21 cellular contexts compared by ENCODE assay signal in genomic region chr2:44918095-44918775, GRCh38. TPM values are rescaled to one million over a fixed set of nuclear protein-coding genes. Genes with fewer than 3 reads are reported as not detected.
A peak's percentile ranks its signal among the peaks of the same experiment; 100 is the strongest.
DNase-seq lines count a peak whose midpoint lies in the region; ATAC-seq, FAIRE-seq and TF ChIP-seq lines count a peak whose summit lies in the region.
"Had no signal": no experiment of that assay in that cellular context is flagged by ENCODE, and none has a peak within 500 bp of the region (broad histone marks: within the 10 kb centered on the region; RNA-seq: fewer than 3 reads in every experiment).

No MANE protein-coding gene starts in this region.

- in situ Hi-C loops in GM12878 (cut with MboI): no loop called here

- no peak overlapping the region for H2BK5ac ChIP-seq in H9 (ENCODE audit: insufficient read length, low read length)

- no peak overlapping the region for H3K27ac Mint-ChIP-seq in stimulated activated naive CD8-positive, alpha-beta T cell treated with anti-CD3 and anti-CD28 coated beads, Interleukin-15, amount 100 ng/mL, for 72 hours
- no peak overlapping the region for H3K27ac Mint-ChIP-seq in H9
- H3K27ac Mint-ChIP-seq: activated B cell treated with CpG ODN at 0.5 μM for 24 hours, HFFc6 had no signal

- H3K9me3 Mint-ChIP-seq in stimulated activated naive CD8-positive, alpha-beta T cell treated with anti-CD3 and anti-CD28 coated beads, Interleukin-15, amount 100 ng/mL, for 72 hours: no peaks in the 10 kb centered on the region
- no peaks in the 10 kb centered on the region for H3K9me3 Mint-ChIP-seq in H9
- H3K9me3 Mint-ChIP-seq: activated B cell treated with CpG ODN at 0.5 μM for 24 hours, HFFc6 had no signal

- H3K79me2 ChIP-seq in GM12878 (ENCODE audit: control insufficient read depth, insufficient read depth, low read length) (no peaks in the 10 kb centered on the region), H9 (ENCODE audit: insufficient read depth, low read length) (no peaks in the 10 kb centered on the region)

- H4K8ac ChIP-seq in H9 (replicated peaks; ENCODE audit: insufficient read length, low read depth, low read length): no peak overlapping the region

- H3K18ac ChIP-seq in H9 (ENCODE audit: insufficient read length, low read depth, low read length): no peak overlapping the region

- no peaks in the 10 kb centered on the region; a peak in 1 of 7 replicates for H3K36me3 Mint-ChIP-seq in H9 (ENCODE audit: insufficient read depth in 1 of 3, low read depth in 3 of 3)

- H3K4me3 Mint-ChIP-seq in stimulated activated naive CD8-positive, alpha-beta T cell treated with anti-CD3 and anti-CD28 coated beads, Interleukin-15, amount 100 ng/mL, for 72 hours: no peak overlapping the region
- no peak overlapping the region for H3K4me3 Mint-ChIP-seq in H9
- H3K4me3 Mint-ChIP-seq: activated B cell treated with CpG ODN at 0.5 μM for 24 hours, HFFc6 had no signal

- H2BK12ac ChIP-seq in H9 (ENCODE audit: insufficient read length, low read depth, low read length): no peak overlapping the region

- no peak for TF ChIP-seq RAD21 in GM12878 (IDR thresholded peaks at IDR 0.05; ENCODE audit: insufficient read depth, low read depth, low read length)

- no peak overlapping the region for H3K4me2 ChIP-seq in GM12878 (ENCODE audit: control insufficient read depth, insufficient read depth)
- no peak overlapping the region for H3K4me2 ChIP-seq in H9 (ENCODE audit: insufficient read depth, insufficient read length, low read length)

- H3K36me3 ChIP-seq in MG63 (no peaks in the 10 kb centered on the region), GM12878 (ENCODE audit: control insufficient read depth in 2 of 2, insufficient read depth in 2 of 2, low read length in 1 of 2) (no peaks in the 10 kb centered on the region), SJCRH30 (no peaks in the 10 kb centered on the region)
- H3K36me3 ChIP-seq: pancreas had no signal

- H3K9ac ChIP-seq in GM12878 (ENCODE audit: control insufficient read depth, insufficient read depth, low read length): no peak overlapping the region
- no peak overlapping the region for H3K9ac ChIP-seq in H9 (ENCODE audit: extremely low read depth, insufficient read length, low read length)

- no peak overlapping the region for H3K4ac ChIP-seq in H9 (ENCODE audit: low read depth, low read length)

- no peak overlapping the region for H2BK20ac ChIP-seq in H9 (ENCODE audit: low read depth, low read length, poor library complexity, severe bottlenecking)

- intact Hi-C loops in GM12878 (cut with micrococcal nuclease; ENCODE audit: unreplicated experiment): no loop called here

- CTCF ChIA-PET in GM12878 (lab: Yijun Ruan, JAX): interaction anchor here (0.7 to 0.9 kb wide), 4 partner anchors 36 to 577 kb away, joined by 3 read pairs; no protein-coding TSS in a partner anchor

- no TSS peak for BruUV-seq in GM12878 (replicated peaks; lab: Mats Ljungman, UMichigan)

- TF ChIP-seq CTCF in GM12878 (IDR thresholded peaks at IDR 0.05 in 2 of 3, conservative IDR thresholded peaks at IDR 0.05 in 1 of 3; ENCODE audit: control insufficient read depth in 2 of 3, extremely low read depth in 1 of 3, insufficient read depth in 1 of 3, low read depth in 3 of 3, low read length in 3 of 3) (no peak), H9 (conservative IDR thresholded peaks at IDR 0.05) (no peak)

- H3K14ac ChIP-seq in H9 (ENCODE audit: insufficient read depth, low read length): no peak overlapping the region

- H4K20me1 ChIP-seq in GM12878 (ENCODE audit: control insufficient read depth, insufficient read depth) (no peaks in the 10 kb centered on the region), H9 (ENCODE audit: control insufficient read depth, insufficient read depth, insufficient read length) (no peaks in the 10 kb centered on the region)

- H3K23me2 ChIP-seq in H9 (ENCODE audit: insufficient read length, low read depth, low read length, poor library complexity, severe bottlenecking): no peaks in the 10 kb centered on the region

- no peak for FAIRE-seq in GM12878 (lab: Jason Lieb, UNC)
- FAIRE-seq: HepG2, islet of Langerhans, pancreas had no signal

- no peak for DNase-seq in stimulated activated naive CD8-positive, alpha-beta T cell treated with anti-CD3 and anti-CD28 coated beads, Interleukin-15, amount 100 ng/mL, for 72 hours
- no peak for DNase-seq in stimulated activated naive CD8-positive, alpha-beta T cell treated with anti-CD3 and anti-CD28 coated beads, Interleukin-15, Interleukin-2, amounts not matched to agents 100 U/mL and 50 U/mL, for 24 hours
- peak; percentile 42 for DNase-seq in MG63
- DNase-seq in GM12878 (ENCODE audit: low read depth, low spot score): peak; percentile 15
- DNase-seq in stimulated activated CD8-positive, alpha-beta memory T cell treated with anti-CD3 and anti-CD28 coated beads, Interleukin-4, amount 100 ng/mL, for 48 hours: no peak
- DNase-seq in SJCRH30: no peak
- DNase-seq in H9: no peak
- DNase-seq: activated B cell treated with CpG ODN at 0.5 μM for 24 hours, aorta, DMS 273 treated with DMSO at 0.1 percent for 48 hours, foreskin melanocyte, HFFc6, NCI-H1436, NCI-H526, pancreas had no signal

- RAD21 ChIA-PET in GM12878 (lab: Charles Lee; ENCODE audit: unreplicated experiment): interaction anchor here (0.8 kb wide), 1 partner anchor 139 kb away, joined by 3 read pairs; no protein-coding TSS in a partner anchor

- no peak overlapping the region for H3K23ac ChIP-seq in H9 (ENCODE audit: insufficient read length, low read depth, low read length)

- H2BK120ac ChIP-seq in H9 (ENCODE audit: low read depth, low read length, poor library complexity, severe bottlenecking): no peak overlapping the region

- no peak for TF ChIP-seq EP300 in GM12878 (IDR thresholded peaks at IDR 0.05; ENCODE audit: borderline replicate concordance in 1 of 2, control insufficient read depth in 1 of 2, low read depth in 2 of 2, low read length in 2 of 2)

- peak; percentile 28 for ATAC-seq in stimulated activated naive CD8-positive, alpha-beta T cell treated with anti-CD3 and anti-CD28 coated beads, Interleukin-15, amount 100 ng/mL, for 72 hours
- ATAC-seq in stimulated activated naive CD8-positive, alpha-beta T cell treated with anti-CD3 and anti-CD28 coated beads, Interleukin-15, Interleukin-2, amounts not matched to agents 100 U/mL and 50 U/mL, for 24 hours: no peak
- peak; percentile 86 for ATAC-seq in GM12878
- no peak for ATAC-seq in GM21526 (IDR thresholded peaks at IDR 0.05; ENCODE audit: low FRiP score, unreplicated experiment)
- ATAC-seq: HepG2, pancreas had no signal

- H3T11ph ChIP-seq in H9 (ENCODE audit: low read length): no peak overlapping the region

- no peak overlapping the region for H2BK15ac ChIP-seq in H9 (ENCODE audit: low read depth, low read length)

- H3K4me1 Mint-ChIP-seq in stimulated activated naive CD8-positive, alpha-beta T cell treated with anti-CD3 and anti-CD28 coated beads, Interleukin-15, amount 100 ng/mL, for 72 hours: no peaks in the 10 kb centered on the region
- H3K4me1 Mint-ChIP-seq in H9: peaks cover 14% of the 10 kb centered on the region in 2 experiments
- H3K4me1 Mint-ChIP-seq: activated B cell treated with CpG ODN at 0.5 μM for 24 hours had no signal

- H3K4me3 ChIP-seq in MG63: no peak overlapping the region
- H3K4me3 ChIP-seq in GM12878: no peak overlapping the region
- no peak overlapping the region for H3K4me3 ChIP-seq in SJCRH30
- H3K4me3 ChIP-seq: pancreas, SK-N-MC had no signal

- no peak overlapping the region for H2AFZ ChIP-seq in GM12878 (ENCODE audit: control insufficient read depth, low read depth, low read length)
- H2AFZ ChIP-seq in H9 (ENCODE audit: low read length): no peak overlapping the region

- 0% methylated on average over 4 of the region's 4 CpGs for WGBS in GM12878 (ENCODE audit: insufficient coverage, insufficient replicate concordance, low lambda C conversion rate, missing lambda C conversion rate)
- 100% methylated on average over 1 of the region's 4 CpGs for WGBS in H9 (ENCODE audit: extremely low coverage, insufficient read length, low lambda C conversion rate)

- no peak overlapping the region for H3K27ac ChIP-seq in GM12878 (ENCODE audit: control insufficient read depth, insufficient read depth)
- H3K27ac ChIP-seq in SJCRH30: no peak overlapping the region
- no peak overlapping the region for H3K27ac ChIP-seq in H9 (ENCODE audit: insufficient read length, low read depth, low read length)
- H3K27ac ChIP-seq: pancreas, SK-N-MC had no signal

- no peak overlapping the region for H2AK5ac ChIP-seq in H9 (ENCODE audit: insufficient read length, low read length)

- H3K79me1 ChIP-seq in H9 (ENCODE audit: insufficient read depth, low read depth, low read length, poor library complexity, severe bottlenecking): no peaks in the 10 kb centered on the region

- SMC1A ChIA-PET in GM12878 (lab: Charles Lee; ENCODE audit: uncharacterized antibody, unreplicated experiment): interaction anchor here (1.0 to 1.5 kb wide), 3 partner anchors 82 to 139 kb away, joined by 3 to 5 read pairs (median 4); no protein-coding TSS in a partner anchor

- H3K4me1 ChIP-seq in GM12878 (ENCODE audit: control insufficient read depth, insufficient read depth, low read length) (no peaks in the 10 kb centered on the region), SJCRH30 (no peaks in the 10 kb centered on the region), H9 (ENCODE audit: insufficient read depth, low read length) (no peaks in the 10 kb centered on the region)
- H3K4me1 ChIP-seq: pancreas had no signal

- POLR2A ChIA-PET in GM12878 (lab: Charles Lee): interaction anchor here (0.7 to 0.9 kb wide), 2 partner anchors 9 to 233 kb away, joined by 3 read pairs; no protein-coding TSS in a partner anchor

- peaks cover 67% of the 10 kb centered on the region for H3K27me3 Mint-ChIP-seq in stimulated activated naive CD8-positive, alpha-beta T cell treated with anti-CD3 and anti-CD28 coated beads, Interleukin-15, amount 100 ng/mL, for 72 hours
- H3K27me3 Mint-ChIP-seq in H9 (ENCODE audit: low read depth): peaks cover 59% of the 10 kb centered on the region

- H3K56ac ChIP-seq in H9 (ENCODE audit: insufficient read length, low read depth, low read length): no peak overlapping the region

- H4K5ac ChIP-seq in H9 (ENCODE audit: insufficient read length, low read depth, low read length): no peak overlapping the region

- no peak for TF ChIP-seq POLR2A in GM12878 (IDR thresholded peaks at IDR 0.05; ENCODE audit: low read depth, low read length)

- H3K9me3 ChIP-seq in MG63 (no peaks in the 10 kb centered on the region), GM12878 (replicated peaks; ENCODE audit: control insufficient read depth, insufficient read depth, low read length) (no peaks in the 10 kb centered on the region), SJCRH30 (replicated peaks) (no peaks in the 10 kb centered on the region), H9 (ENCODE audit: control insufficient read depth, low read depth, low read length) (no peaks in the 10 kb centered on the region)
- H3K9me3 ChIP-seq: pancreas had no signal

- no peak overlapping the region for H4K91ac ChIP-seq in H9 (ENCODE audit: insufficient read length, low read depth, low read length)

- H3K27me3 ChIP-seq in MG63: no peaks in the 10 kb centered on the region
- H3K27me3 ChIP-seq in GM12878 (replicated peaks in 1 of 2; ENCODE audit: control insufficient read depth in 2 of 2, insufficient read depth in 2 of 2, low read length in 1 of 2): 0 out of 4 replicates have a peak, but pooled peaks cover 0 to 3% of the 10 kb centered on the region in 2 experiments
- no peaks in the 10 kb centered on the region for H3K27me3 ChIP-seq in SJCRH30
- H3K27me3 ChIP-seq in H9 (ENCODE audit: insufficient read depth, low read length): no peaks in the 10 kb centered on the region; the same call in 1 of the 2 replicates
- H3K27me3 ChIP-seq: pancreas had no signal

RNA-seq across cellular contexts. Expression of gene SIX3, which starts 23.3 kb away (rescaled TPM):
- total RNA-seq in MG63 (2014; rRNA removed; shearing (Covaris generic); ENCODE audit: low replicate concordance): not detected in 2 replicates
- total RNA-seq in GM12878 (2013; cell fraction: nucleolus; rRNA removed): 0.15 and 0.49 TPM in 2 replicates
- total RNA-seq in GM12878 (2014; rRNA removed) (not detected in 2 replicates), GM12878 (2014; rRNA removed; fragmentation: Illumina TruSeq; extraction: Trizol) (not detected in 2 replicates), GM12878 (2021) (0.21 and 0.26 TPM in 2 replicates), H9 (2021) (0.35 and 0.55 TPM in 2 replicates)
- polyA plus RNA-seq in GM12878 (2011; ENCODE audit: low read depth): not detected
- polyA plus RNA-seq in GM12878 (2011; rRNA removed) (not detected in 2 replicates), GM12878 (2014; fragmentation: Illumina TruSeq; extraction: Trizol) (0.14 and 0.19 TPM in 2 replicates), GM12878 (2014; fragmentation: Nextera tagmentation; extraction: Ambion mirVana) (under 1 TPM; 0.05 TPM), GM12878 (2014; rRNA removed) (0.33 and 0.42 TPM in 2 replicates), GM12878 (2016; fragmentation: Nextera tagmentation; extraction: Ambion mirVana) (under 1 TPM in 1 of 2 experiments, not detected in 1; 0.07 TPM)
- polyA plus RNA-seq in GM12878 (2011; cell fraction: cytosol; rRNA removed): not detected in 2 replicates
- not detected in 2 replicates for polyA plus RNA-seq in GM12878 (2011; cell fraction: nucleus; rRNA removed)
- 0.10 TPM in 1 of 2 replicates, not detected in the other for polyA plus RNA-seq in GM12878 (2012)
- not detected in 2 replicates for polyA minus RNA-seq in GM12878 (2011; rRNA and poly(A)+ RNA removed)
- polyA minus RNA-seq in GM12878 (2011; cell fraction: cytosol; rRNA and poly(A)+ RNA removed): not detected in 2 replicates
- not detected in 2 replicates for polyA minus RNA-seq in GM12878 (2011; cell fraction: nucleus; rRNA and poly(A)+ RNA removed)
- 1.8 and 2.0 TPM in 2 replicates for total RNA-seq in SJCRH30 (2014; rRNA removed; shearing (Covaris generic))
- total RNA-seq: activated B cell treated with CpG ODN at 0.5 μM for 24 hours, aorta, HepG2, HFFc6, mucosa of gallbladder, urinary bladder had no signal
- polyA plus RNA-seq: aorta, HepG2, urinary bladder had no signal

Comparison
In these comparisons a context has a peak if more than half of its experiments do, and no peak if none do; other contexts are left out.
1. ATAC-seq: peak in stimulated activated naive CD8-positive, alpha-beta T cell treated with anti-CD3 and anti-CD28 coated beads, Interleukin-15, amount 100 ng/mL, for 72 hours (single experiment) and GM12878 (single experiment); none in stimulated activated naive CD8-positive, alpha-beta T cell treated with anti-CD3 and anti-CD28 coated beads, Interleukin-15, Interleukin-2, amounts not matched to agents 100 U/mL and 50 U/mL, for 24 hours (single experiment) and GM21526 (single experiment).
2. DNase-seq: peak in MG63 (single experiment) and GM12878 (single experiment); none in stimulated activated naive CD8-positive, alpha-beta T cell treated with anti-CD3 and anti-CD28 coated beads, Interleukin-15, amount 100 ng/mL, for 72 hours (0 of 2), stimulated activated naive CD8-positive, alpha-beta T cell treated with anti-CD3 and anti-CD28 coated beads, Interleukin-15, Interleukin-2, amounts not matched to agents 100 U/mL and 50 U/mL, for 24 hours (single experiment), stimulated activated CD8-positive, alpha-beta memory T cell treated with anti-CD3 and anti-CD28 coated beads, Interleukin-4, amount 100 ng/mL, for 48 hours (single experiment), SJCRH30 (0 of 2) and H9 (single experiment).